In genomic region chr7:17807242-17807641, GRCh38 we compare ENCODE assay signal across 21 cellular contexts.
DNase-seq lines count a peak whose midpoint lies in the region; ATAC-seq, FAIRE-seq and TF ChIP-seq lines count a peak whose summit lies in the region.
"Had no signal": no experiment of that assay in that cellular context is flagged by ENCODE, and none has a peak within 500 bp of the region (broad histone marks: within the 10 kb centered on the region; RNA-seq: fewer than 3 reads in every experiment).

No MANE protein-coding gene starts in this region.

- H2BK12ac ChIP-seq in H9 (ENCODE audit: insufficient read length, low read depth, low read length): no peak overlapping the region

- no peak overlapping the region for H4K91ac ChIP-seq in H9 (ENCODE audit: insufficient read length, low read depth, low read length)

- H4K20me1 ChIP-seq in DND-41 (ENCODE audit: insufficient read depth, low read length) (no peaks in the 10 kb centered on the region), H9 (ENCODE audit: control insufficient read depth, insufficient read depth, insufficient read length) (no peaks in the 10 kb centered on the region), K562 (replicated peaks; ENCODE audit: control insufficient read depth, insufficient read depth, low read length) (no peaks in the 10 kb centered on the region), SK-N-SH (ENCODE audit: insufficient read depth) (no peaks in the 10 kb centered on the region)

- no peaks in the 10 kb centered on the region for H3F3A ChIP-seq in SK-N-SH (replicated peaks; ENCODE audit: insufficient read depth)

- intact Hi-C loops in K562 (cut with micrococcal nuclease): no loop called here
- intact Hi-C loops in kidney (cut with DNase I): no loop called here

- no peak overlapping the region for H3K27ac ChIP-seq in DND-41 (ENCODE audit: low read length)
- H3K27ac ChIP-seq in H9 (ENCODE audit: insufficient read length, low read depth, low read length): no peak overlapping the region
- H3K27ac ChIP-seq in K562 (ENCODE audit: extremely low read depth, low read depth, low read length): peak overlapping the region; percentile 46; the same call in 2 of the 3 replicates
- no peak overlapping the region for H3K27ac ChIP-seq in kidney (ENCODE audit: low read depth in 2 of 2, low read length in 2 of 2)
- H3K27ac ChIP-seq in SK-N-SH (ENCODE audit: low read depth in 2 of 2, low read length in 1 of 2): no peak overlapping the region

- WGBS in H9 (ENCODE audit: extremely low coverage, insufficient read length, low lambda C conversion rate): no CpG with 5 or more reads among the region's 9 CpGs
- 18% methylated on average over 4 of the region's 9 CpGs for WGBS in K562 (ENCODE audit: insufficient coverage, low coverage, missing lambda C conversion rate)
- WGBS in SK-N-SH (ENCODE audit: low lambda C conversion rate): 86% methylated on average over 6 of the region's 9 CpGs

- H3K27me3 Mint-ChIP-seq in H9 (ENCODE audit: low read depth): no peaks in the 10 kb centered on the region
- H3K27me3 Mint-ChIP-seq: IgD-negative memory B cell had no signal

- H3K14ac ChIP-seq in H9 (ENCODE audit: insufficient read depth, low read length): peak overlapping the region; percentile 24; the same call in 1 of the 2 replicates

- TF ChIP-seq CTCF in DND-41 (IDR thresholded peaks at IDR 0.05; ENCODE audit: borderline replicate concordance, extremely low read depth, low read length, poor library complexity, severe bottlenecking) (no peak), H9 (conservative IDR thresholded peaks at IDR 0.05) (no peak), K562 (IDR thresholded peaks at IDR 0.05 in 2 of 3, conservative IDR thresholded peaks at IDR 0.05 in 1 of 3; ENCODE audit: insufficient read depth in 2 of 3, low read depth in 1 of 3, low read length in 3 of 3) (no peak), kidney (IDR thresholded peaks at IDR 0.05; ENCODE audit: borderline replicate concordance, extremely low read depth, insufficient read depth) (no peak), SK-N-SH (IDR thresholded peaks at IDR 0.05) (no peak)

- H3K79me2 ChIP-seq in DND-41 (ENCODE audit: insufficient read depth, low read length) (no peaks in the 10 kb centered on the region), H9 (ENCODE audit: insufficient read depth, low read length) (no peaks in the 10 kb centered on the region), K562 (ENCODE audit: control insufficient read depth, insufficient read depth, low read length) (no peaks in the 10 kb centered on the region), SK-N-SH (ENCODE audit: insufficient read depth) (no peaks in the 10 kb centered on the region)

- H3K9me2 ChIP-seq in SK-N-SH: no peaks in the 10 kb centered on the region

- no peak overlapping the region for H2BK120ac ChIP-seq in H9 (ENCODE audit: low read depth, low read length, poor library complexity, severe bottlenecking)

- H2AFZ ChIP-seq in DND-41 (ENCODE audit: low read depth, low read length) (no peak overlapping the region), H9 (ENCODE audit: low read length) (no peak overlapping the region), K562 (ENCODE audit: low read depth, low read length) (no peak overlapping the region), SK-N-SH (ENCODE audit: low read depth) (no peak overlapping the region)

- H3K36me3 ChIP-seq in DND-41 (ENCODE audit: insufficient read depth, low read length) (peaks cover 15% of the 10 kb centered on the region), K562 (ENCODE audit: control insufficient read depth, insufficient read depth, low read length) (peaks cover 8% of the 10 kb centered on the region; the same call in 1 of the 3 replicates), kidney (ENCODE audit: control insufficient read depth in 1 of 2, insufficient read depth in 2 of 2, low read length in 2 of 2) (peaks cover 0 to 5% of the 10 kb centered on the region in 2 donors), SK-N-SH (replicated peaks in 1 of 2; ENCODE audit: control insufficient read depth in 1 of 2, insufficient read depth in 2 of 2, low read length in 1 of 2) (peaks cover 19 to 29% of the 10 kb centered on the region in 2 experiments)

- H3K56ac ChIP-seq in H9 (ENCODE audit: insufficient read length, low read depth, low read length): no peak overlapping the region

- H4K8ac ChIP-seq in H9 (replicated peaks; ENCODE audit: insufficient read length, low read depth, low read length): no peak overlapping the region

- H2BK15ac ChIP-seq in H9 (ENCODE audit: low read depth, low read length): no peak overlapping the region

- DNase-seq in DND-41 (peak; percentile 7), H9 (peak; percentile 56), K562 (ENCODE audit: extremely low read depth in 1 of 4, low spot score in 3 of 4) (peak; percentile 10 to 68 (median 30)), islet precursor cell (peak; percentile 60), kidney (no peak), H54 (ENCODE audit: insufficient read length, low spot score) (no peak), SK-N-SH (no peak)
- DNase-seq: C1 segment of cervical spinal cord; DMS79 treated with DMSO at 0.1 percent for 48 hours; GF-D8; GOT3; NCI-H1417; NCI-H187 treated with DMSO at 0.1 percent for 48 hours; NCI-H2171; NCI-H446; NCI-H69; NK-92 treated with Interleukin-12 subunit alpha and Interleukin-12 subunit beta, amount 100 ng/mL, for 24 hours; RPMI8226; SIG-M5 had no signal

- no peaks in the 10 kb centered on the region for H3K79me1 ChIP-seq in H9 (ENCODE audit: insufficient read depth, low read depth, low read length, poor library complexity, severe bottlenecking)

- no peak overlapping the region for H3T11ph ChIP-seq in H9 (ENCODE audit: low read length)

- H3K9me3 ChIP-seq in DND-41 (ENCODE audit: insufficient read depth, low read length, severe bottlenecking) (no peaks in the 10 kb centered on the region), H9 (ENCODE audit: control insufficient read depth, low read depth, low read length) (no peaks in the 10 kb centered on the region), K562 (replicated peaks; ENCODE audit: control insufficient read depth, insufficient read depth, low read depth, low read length) (no peaks in the 10 kb centered on the region; the same call in 1 of the 2 replicates), kidney (ENCODE audit: control insufficient read depth in 1 of 2, low read length in 2 of 2) (peaks cover 0 to 2% of the 10 kb centered on the region in 2 donors), SK-N-SH (peaks cover 10% of the 10 kb centered on the region)

- H3K4me3 ChIP-seq in DND-41 (ENCODE audit: low read depth in 1 of 2, low read length in 2 of 2) (no peak overlapping the region), K562 (no peak overlapping the region), kidney (ENCODE audit: low read length in 2 of 2) (no peak overlapping the region), SK-N-SH (ENCODE audit: low read depth in 2 of 2, low read length in 1 of 2) (no peak overlapping the region)

- POLR2A ChIA-PET in K562 (lab: Yijun Ruan, JAX) (no interaction called here), SK-N-SH (lab: Yijun Ruan, JAX) (no interaction called here)

- in situ Hi-C loops in K562 (cut with MboI): no loop called here

- H3K9me3 Mint-ChIP-seq in H9: peaks cover 12 to 14% of the 10 kb centered on the region in 2 experiments

- 0 out of 3 replicates have a peak, but pooled peaks have one; percentile 27 for ATAC-seq in DND-41 (ENCODE audit: insufficient read depth, low read depth)
- ATAC-seq in K562: peak; percentile 99

- no peak overlapping the region for H3K4me3 Mint-ChIP-seq in H9
- H3K4me3 Mint-ChIP-seq: IgD-negative memory B cell had no signal

- BruUV-seq in K562 (replicated peaks; lab: Mats Ljungman, UMichigan): no TSS peak

- H4K5ac ChIP-seq in H9 (ENCODE audit: insufficient read length, low read depth, low read length): no peak overlapping the region

- H3K23ac ChIP-seq in H9 (ENCODE audit: insufficient read length, low read depth, low read length): no peak overlapping the region

- no peak overlapping the region for H3K18ac ChIP-seq in H9 (ENCODE audit: insufficient read length, low read depth, low read length)

- peak overlapping the region; percentile 46 to 86 (median 79); a peak in 5 of 7 replicates for H3K27ac Mint-ChIP-seq in H9
- H3K27ac Mint-ChIP-seq: IgD-negative memory B cell had no signal

- CTCF ChIA-PET in K562 (lab: Yijun Ruan, JAX; ENCODE audit: low intra/inter-chr PET ratio): no interaction called here
- CTCF ChIA-PET in SK-N-SH (lab: Yijun Ruan, JAX): no interaction called here

- no peak overlapping the region for H3K9ac ChIP-seq in DND-41 (ENCODE audit: low read depth, low read length)
- no peak overlapping the region for H3K9ac ChIP-seq in H9 (ENCODE audit: extremely low read depth, insufficient read length, low read length)
- H3K9ac ChIP-seq in K562 (ENCODE audit: insufficient read depth in 1 of 2, low read depth in 2 of 2, low read length in 2 of 2): 0 out of 4 replicates have a peak overlapping the region, but pooled peaks of 1 of the 2 experiments have one; percentile 59
- no peak overlapping the region for H3K9ac ChIP-seq in kidney (ENCODE audit: low read length in 2 of 2)
- H3K9ac ChIP-seq in SK-N-SH: no peak overlapping the region

- no peak for TF ChIP-seq RAD21 in K562 (CRISPR knock-in tag; conservative IDR thresholded peaks at IDR 0.05 in 1 of 2, IDR thresholded peaks at IDR 0.05 in 1 of 2)
- TF ChIP-seq RAD21 in SK-N-SH (IDR thresholded peaks at IDR 0.05; ENCODE audit: low read length): no peak

- peaks cover 19 to 32% (median 23%) of the 10 kb centered on the region in 3 experiments for H3K36me3 Mint-ChIP-seq in H9 (ENCODE audit: insufficient read depth in 1 of 3, low read depth in 3 of 3)

- no peak overlapping the region for H2AK5ac ChIP-seq in H9 (ENCODE audit: insufficient read length, low read length)

- H2BK5ac ChIP-seq in H9 (ENCODE audit: insufficient read length, low read length): no peak overlapping the region

- H3K23me2 ChIP-seq in H9 (ENCODE audit: insufficient read length, low read depth, low read length, poor library complexity, severe bottlenecking): no peaks in the 10 kb centered on the region

- no peak for TF ChIP-seq EP300 in K562 (IDR thresholded peaks at IDR 0.05; ENCODE audit: low read length)
- TF ChIP-seq EP300 in SK-N-SH (IDR thresholded peaks at IDR 0.05; ENCODE audit: borderline replicate concordance in 1 of 2, low read depth in 1 of 2, low read length in 1 of 2): no peak

- peak; percentile 58 for FAIRE-seq in K562 (lab: Jason Lieb, UNC)
- FAIRE-seq in kidney (lab: Jason Lieb, UNC): no peak
- FAIRE-seq in H54 (lab: Jason Lieb, UNC): no peak
- FAIRE-seq: GM12892 had no signal

- no peak overlapping the region for H2BK20ac ChIP-seq in H9 (ENCODE audit: low read depth, low read length, poor library complexity, severe bottlenecking)

- peaks cover 28 to 30% of the 10 kb centered on the region in 2 experiments for H3K4me1 Mint-ChIP-seq in H9

- TF ChIP-seq POLR2A in K562 (conservative IDR thresholded peaks at IDR 0.05) (no peak), H54 (IDR thresholded peaks at IDR 0.05; ENCODE audit: low read depth, low read length) (no peak)

- H3K27me3 ChIP-seq in DND-41 (ENCODE audit: insufficient read depth, low read length, poor library complexity) (no peaks in the 10 kb centered on the region), H9 (ENCODE audit: insufficient read depth, low read length) (no peaks in the 10 kb centered on the region), K562 (ENCODE audit: control insufficient read depth in 2 of 2, insufficient read depth in 2 of 2, low read length in 2 of 2) (no peaks in the 10 kb centered on the region), SK-N-SH (ENCODE audit: insufficient read depth) (no peaks in the 10 kb centered on the region)

- H3K4ac ChIP-seq in H9 (ENCODE audit: low read depth, low read length): no peak overlapping the region

- no peaks in the 10 kb centered on the region for H3K9me1 ChIP-seq in K562 (ENCODE audit: control insufficient read depth, insufficient read depth, low read length)

- no peaks in the 10 kb centered on the region for H3K4me1 ChIP-seq in DND-41 (ENCODE audit: insufficient read depth, low read length)
- H3K4me1 ChIP-seq in H9 (ENCODE audit: insufficient read depth, low read length): no peaks in the 10 kb centered on the region; the same call in 1 of the 2 replicates
- H3K4me1 ChIP-seq in K562 (replicated peaks in 1 of 2; ENCODE audit: control insufficient read depth in 2 of 2, insufficient read depth in 2 of 2, low read length in 2 of 2): peaks cover 4 to 8% of the 10 kb centered on the region in 2 experiments; a peak in 4 of 5 replicates
- H3K4me1 ChIP-seq in kidney (ENCODE audit: control insufficient read depth in 1 of 2, insufficient read depth in 1 of 2, low read depth in 1 of 2, low read length in 2 of 2): no peaks in the 10 kb centered on the region
- no peaks in the 10 kb centered on the region for H3K4me1 ChIP-seq in SK-N-SH (ENCODE audit: control insufficient read depth in 1 of 2, insufficient read depth in 2 of 2, low read depth in 1 of 2, low read length in 1 of 2)

- H3K4me2 ChIP-seq in DND-41 (ENCODE audit: insufficient read depth, low read length): no peak overlapping the region
- H3K4me2 ChIP-seq in H9 (ENCODE audit: insufficient read depth, insufficient read length, low read length): no peak overlapping the region
- peak overlapping the region; percentile 41; the same call in 1 of the 2 replicates for H3K4me2 ChIP-seq in K562 (ENCODE audit: insufficient read depth, low read length)
- no peak overlapping the region for H3K4me2 ChIP-seq in SK-N-SH

Comparison
In these comparisons a context has a peak if more than half of its experiments do, and no peak if none do; other contexts are left out.
1. DNase-seq: peak in DND-41 (single experiment), H9 (single experiment), K562 (4 of 4) and islet precursor cell (single experiment); none in kidney (single experiment), H54 (single experiment) and SK-N-SH (single experiment).